ENCODE assay signal across 16 cellular contexts in genomic region chr16:2717360-2718263, GRCh38. TPM values are rescaled to one million over a fixed set of nuclear protein-coding genes. Genes with fewer than 3 reads are reported as not detected.
DNase-seq lines count a peak whose midpoint lies in the region; ATAC-seq and TF ChIP-seq lines count a peak whose summit lies in the region.
"Had no signal": no experiment of that assay in that cellular context is flagged by ENCODE, and none has a peak within 500 bp of the region (broad histone marks: within the 10 kb centered on the region; RNA-seq: fewer than 3 reads in every experiment).

No MANE protein-coding gene starts in this region.

- H3K9me3 Mint-ChIP-seq in central memory CD8-positive, alpha-beta T cell = no peaks in the 10 kb centered on the region

- H3K4me3 ChIP-seq in Loucy (ENCODE audit: low read length, poor library complexity, severe bottlenecking) (peak overlapping the region; percentile 69), osteoblast (ENCODE audit: insufficient read depth, low read length) (no peak overlapping the region), Karpas-422 (ENCODE audit: low read length) (no peak overlapping the region)
- H3K4me3 ChIP-seq: HAP-1 had no signal

- peaks cover 12% of the 10 kb centered on the region for H3K4me1 Mint-ChIP-seq in central memory CD8-positive, alpha-beta T cell

- peaks cover 25% of the 10 kb centered on the region for H3K4me1 ChIP-seq in Loucy (ENCODE audit: insufficient read depth, low read length, poor library complexity, severe bottlenecking)
- H3K4me1 ChIP-seq in osteoblast (ENCODE audit: insufficient read depth, low read length) = no peaks in the 10 kb centered on the region
- peaks cover 25% of the 10 kb centered on the region for H3K4me1 ChIP-seq in Karpas-422 (ENCODE audit: low read length)
- H3K4me1 ChIP-seq: BE2C had no signal

- H3K27me3 Mint-ChIP-seq in central memory CD8-positive, alpha-beta T cell = no peaks in the 10 kb centered on the region

- TF ChIP-seq CTCF in Loucy (conservative IDR thresholded peaks at IDR 0.05; ENCODE audit: low read length) (no peak), osteoblast (IDR thresholded peaks at IDR 0.05; ENCODE audit: extremely low read depth, low read depth, low read length) (no peak)

- DNase-seq in CMK (ENCODE audit: low read depth) (peak; percentile 63), osteoblast (ENCODE audit: insufficient read length, low spot score, missing footprints) (peak; percentile 77), Karpas-422 (no peak), hippocampal formation (lab: John Stamatoyannopoulos, UW) (no peak)
- no peak for DNase-seq in central memory CD8-positive, alpha-beta T cell (ENCODE audit: low spot score in 2 of 2)
- DNase-seq: BE2C, DMS 273 treated with DMSO at 0.1 percent for 48 hours, GF-D8, NCI-H1436, NCI-H2029, NCI-H2171 treated with DMSO at 0.1 percent for 48 hours, NCI-H446 treated with DMSO at 0.1 percent for 48 hours, RPMI8226 had no signal

- H3K36me3 ChIP-seq in Loucy (ENCODE audit: insufficient read depth, low read length) (no peaks in the 10 kb centered on the region), osteoblast (ENCODE audit: insufficient read depth, low read length) (no peaks in the 10 kb centered on the region), Karpas-422 (ENCODE audit: insufficient read depth, low read length) (no peaks in the 10 kb centered on the region)
- H3K36me3 ChIP-seq: BE2C, HAP-1 had no signal

- no peaks in the 10 kb centered on the region for H3F3A ChIP-seq in Loucy (ENCODE audit: low read depth)

- H3K27ac Mint-ChIP-seq in central memory CD8-positive, alpha-beta T cell (ENCODE audit: low read depth) = peak overlapping the region; percentile 6

- H3K27ac ChIP-seq in osteoblast (ENCODE audit: low read depth, low read length) (no peak overlapping the region), Karpas-422 (ENCODE audit: low read length) (no peak overlapping the region)

- H3K4me2 ChIP-seq in Loucy (ENCODE audit: low read depth, low read length, poor library complexity, severe bottlenecking) (peak overlapping the region; percentile 75), osteoblast (ENCODE audit: insufficient read depth, low read length) (no peak overlapping the region), Karpas-422 (ENCODE audit: low read depth, low read length, poor library complexity, severe bottlenecking) (no peak overlapping the region)

- peaks cover 3% of the 10 kb centered on the region for H3K36me3 Mint-ChIP-seq in central memory CD8-positive, alpha-beta T cell (ENCODE audit: insufficient read depth)

- no peak overlapping the region for H3K4me3 Mint-ChIP-seq in central memory CD8-positive, alpha-beta T cell

- H4K20me1 ChIP-seq in Loucy (ENCODE audit: insufficient read depth, low read length, poor library complexity, severe bottlenecking) (no peaks in the 10 kb centered on the region), osteoblast (ENCODE audit: insufficient read depth, low read length) (peaks cover 4% of the 10 kb centered on the region), Karpas-422 (ENCODE audit: insufficient read depth, low read depth, low read length) (peaks cover 5% of the 10 kb centered on the region; the same call in 1 of the 2 replicates)

- H3K79me2 ChIP-seq in Loucy (ENCODE audit: insufficient read depth, low read length) (no peaks in the 10 kb centered on the region), osteoblast (ENCODE audit: insufficient read depth, low read length) (no peaks in the 10 kb centered on the region), Karpas-422 (ENCODE audit: low read length) (no peaks in the 10 kb centered on the region)

- H2AFZ ChIP-seq in Loucy (ENCODE audit: low read length) (peak overlapping the region; percentile 27; the same call in 1 of the 2 replicates), osteoblast (ENCODE audit: low read length) (no peak overlapping the region), Karpas-422 (ENCODE audit: low read length) (no peak overlapping the region)

- H3K9ac ChIP-seq in Loucy (ENCODE audit: low read depth, low read length, poor library complexity, severe bottlenecking) (peak overlapping the region; percentile 69), Karpas-422 (ENCODE audit: low read length) (no peak overlapping the region)

- ATAC-seq in central memory CD8-positive, alpha-beta T cell (replicated peaks; ENCODE audit: extremely low read depth, poor library complexity, severe bottlenecking) = no peak
- ATAC-seq in GM21526 (IDR thresholded peaks at IDR 0.05; ENCODE audit: low FRiP score, unreplicated experiment) = no peak

- H3K27me3 ChIP-seq in Loucy (ENCODE audit: insufficient read depth, low read length, poor library complexity, severe bottlenecking) (no peaks in the 10 kb centered on the region), osteoblast (ENCODE audit: insufficient read depth, low read length) (no peaks in the 10 kb centered on the region), Karpas-422 (ENCODE audit: low read length) (no peaks in the 10 kb centered on the region)
- H3K27me3 ChIP-seq: BE2C had no signal

- no peaks in the 10 kb centered on the region for H3K9me3 ChIP-seq in Loucy (ENCODE audit: insufficient read depth, low read depth, low read length)
- no peaks in the 10 kb centered on the region for H3K9me3 ChIP-seq in osteoblast (ENCODE audit: low read depth, low read length)
- no peaks in the 10 kb centered on the region for H3K9me3 ChIP-seq in Karpas-422 (ENCODE audit: low read length)
- H3K9me3 ChIP-seq: BE2C, HAP-1 had no signal

- H3K9me2 ChIP-seq in Loucy (replicated peaks; ENCODE audit: low read depth, low read length) (no peaks in the 10 kb centered on the region), Karpas-422 (replicated peaks; ENCODE audit: insufficient read depth, low read length) (no peaks in the 10 kb centered on the region)

RNA-seq across cellular contexts. Expression of gene PRSS27, which starts 2.4 kb away (rescaled TPM):
- 1.5 and 2.5 TPM in 2 replicates for total RNA-seq in osteoblast
- 1.4 and 2.8 TPM in 2 replicates for total RNA-seq in Karpas-422 (2014; rRNA removed; shearing (Covaris generic); ENCODE audit: low replicate concordance)

RNA-seq across cellular contexts. Expression of gene SRRM2, which starts 34.8 kb away (rescaled TPM):
- 56.8 and 62.2 TPM in 2 replicates for total RNA-seq in osteoblast
- total RNA-seq in Karpas-422 (2014; rRNA removed; shearing (Covaris generic); ENCODE audit: low replicate concordance) = 127 and 133 TPM in 2 replicates

RNA-seq across cellular contexts. Expression of gene KCTD5, which starts 35.3 kb away (rescaled TPM):
- total RNA-seq in osteoblast = 19.2 and 21.7 TPM in 2 replicates
- total RNA-seq in Karpas-422 (2014; rRNA removed; shearing (Covaris generic); ENCODE audit: low replicate concordance) = 15.7 and 21.1 TPM in 2 replicates

RNA-seq across cellular contexts. Expression of gene ELOB, which starts 59.5 kb away (rescaled TPM):
- total RNA-seq in osteoblast = 173 and 195 TPM in 2 replicates
- total RNA-seq in Karpas-422 (2014; rRNA removed; shearing (Covaris generic); ENCODE audit: low replicate concordance) = 336 and 358 TPM in 2 replicates

Comparison
In these comparisons a context has a peak if more than half of its experiments do, and no peak if none do; other contexts are left out.
1. DNase-seq: peak in CMK (single experiment) and osteoblast (single experiment); none in central memory CD8-positive, alpha-beta T cell (0 of 2), Karpas-422 (single experiment) and hippocampal formation (0 of 2).